ENCODE assay signal across 1 cellular context in the genomic region with DNA sequence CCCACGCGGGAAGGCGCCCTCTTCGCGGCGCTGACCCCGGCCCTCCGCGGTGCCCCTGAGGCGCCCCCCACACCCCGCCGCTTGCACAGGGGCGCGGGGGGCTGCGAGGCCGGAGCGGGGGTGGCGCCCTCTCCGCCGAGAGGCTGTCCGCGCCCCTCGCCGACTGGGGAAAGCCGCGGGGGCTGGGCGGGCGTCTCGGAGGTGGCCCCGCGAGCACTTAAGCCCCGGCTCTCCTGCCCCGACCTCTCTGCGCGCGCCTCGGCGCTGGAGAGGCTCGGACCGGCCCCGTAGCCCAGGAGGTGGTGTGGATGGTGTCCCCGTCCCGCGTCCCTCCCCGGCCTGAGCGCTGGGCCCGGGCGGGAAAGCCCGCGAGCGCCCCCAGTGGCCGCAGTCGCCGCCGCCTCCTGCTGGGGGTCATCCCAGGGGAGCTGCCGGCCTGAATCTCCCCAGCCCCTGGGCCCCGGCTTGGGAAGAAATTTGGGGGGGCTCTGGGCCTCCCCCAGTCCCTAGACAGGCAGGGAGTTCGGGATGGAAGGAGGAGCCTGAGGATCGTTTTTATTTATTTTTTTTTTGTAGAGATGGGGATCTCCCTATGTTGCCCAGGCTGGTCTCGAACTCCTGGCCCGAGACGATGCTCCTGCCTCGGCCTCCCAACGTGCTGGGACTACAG.
A peak's percentile ranks its signal among the peaks of the same experiment; 100 is the strongest.
TF ChIP-seq lines count a peak whose summit lies in the region.

No MANE protein-coding gene starts in this region.

TF ChIP-seq in K562, 482 proteins besides CTCF, POLR2A, EP300 and RAD21 (continued from another document and continues in another):
- TF ChIP-seq, protein P1, sequence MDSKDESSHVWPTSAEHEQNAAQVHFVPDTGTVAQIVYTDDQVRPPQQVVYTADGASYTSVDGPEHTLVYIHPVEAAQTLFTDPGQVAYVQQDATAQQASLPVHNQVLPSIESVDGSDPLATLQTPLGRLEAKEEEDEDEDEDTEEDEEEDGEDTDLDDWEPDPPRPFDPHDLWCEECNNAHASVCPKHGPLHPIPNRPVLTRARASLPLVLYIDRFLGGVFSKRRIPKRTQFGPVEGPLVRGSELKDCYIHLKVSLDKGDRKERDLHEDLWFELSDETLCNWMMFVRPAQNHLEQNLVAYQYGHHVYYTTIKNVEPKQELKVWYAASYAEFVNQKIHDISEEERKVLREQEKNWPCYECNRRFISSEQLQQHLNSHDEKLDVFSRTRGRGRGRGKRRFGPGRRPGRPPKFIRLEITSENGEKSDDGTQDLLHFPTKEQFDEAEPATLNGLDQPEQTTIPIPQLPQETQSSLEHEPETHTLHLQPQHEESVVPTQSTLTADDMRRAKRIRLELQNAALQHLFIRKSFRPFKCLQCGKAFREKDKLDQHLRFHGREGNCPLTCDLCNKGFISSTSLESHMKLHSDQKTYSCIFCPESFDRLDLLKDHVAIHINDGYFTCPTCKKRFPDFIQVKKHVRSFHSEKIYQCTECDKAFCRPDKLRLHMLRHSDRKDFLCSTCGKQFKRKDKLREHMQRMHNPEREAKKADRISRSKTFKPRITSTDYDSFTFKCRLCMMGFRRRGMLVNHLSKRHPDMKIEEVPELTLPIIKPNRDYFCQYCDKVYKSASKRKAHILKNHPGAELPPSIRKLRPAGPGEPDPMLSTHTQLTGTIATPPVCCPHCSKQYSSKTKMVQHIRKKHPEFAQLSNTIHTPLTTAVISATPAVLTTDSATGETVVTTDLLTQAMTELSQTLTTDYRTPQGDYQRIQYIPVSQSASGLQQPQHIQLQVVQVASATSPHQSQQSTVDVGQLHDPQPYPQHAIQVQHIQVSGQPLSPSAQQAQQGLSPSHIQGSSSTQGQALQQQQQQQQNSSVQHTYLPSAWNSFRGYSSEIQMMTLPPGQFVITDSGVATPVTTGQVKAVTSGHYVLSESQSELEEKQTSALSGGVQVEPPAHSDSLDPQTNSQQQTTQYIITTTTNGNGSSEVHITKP (IDR thresholded peaks at IDR 0.05; ENCODE audit: partially characterized antibody), result peak; percentile 32
- TF ChIP-seq, protein P2, sequence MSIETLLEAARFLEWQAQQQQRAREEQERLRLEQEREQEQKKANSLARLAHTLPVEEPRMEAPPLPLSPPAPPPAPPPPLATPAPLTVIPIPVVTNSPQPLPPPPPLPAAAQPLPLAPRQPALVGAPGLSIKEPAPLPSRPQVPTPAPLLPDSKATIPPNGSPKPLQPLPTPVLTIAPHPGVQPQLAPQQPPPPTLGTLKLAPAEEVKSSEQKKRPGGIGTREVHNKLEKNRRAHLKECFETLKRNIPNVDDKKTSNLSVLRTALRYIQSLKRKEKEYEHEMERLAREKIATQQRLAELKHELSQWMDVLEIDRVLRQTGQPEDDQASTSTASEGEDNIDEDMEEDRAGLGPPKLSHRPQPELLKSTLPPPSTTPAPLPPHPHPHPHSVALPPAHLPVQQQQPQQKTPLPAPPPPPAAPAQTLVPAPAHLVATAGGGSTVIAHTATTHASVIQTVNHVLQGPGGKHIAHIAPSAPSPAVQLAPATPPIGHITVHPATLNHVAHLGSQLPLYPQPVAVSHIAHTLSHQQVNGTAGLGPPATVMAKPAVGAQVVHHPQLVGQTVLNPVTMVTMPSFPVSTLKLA (conservative IDR thresholded peaks at IDR 0.05), result peak in 1 of 2 experiments; percentile 55; a peak in 2 of 4 replicates
- TF ChIP-seq ZC3H4 (CRISPR knock-in tag; IDR thresholded peaks at IDR 0.05; ENCODE audit: borderline replicate concordance) (no peak), FUS (optimal IDR thresholded peaks at IDR 0.05; ENCODE audit: low read depth, low read length) (peak; percentile 56), ILK (tag; IDR thresholded peaks at IDR 0.05; ENCODE audit: borderline replicate concordance, low read depth) (no peak), MTA3 (IDR thresholded peaks at IDR 0.05; ENCODE audit: borderline replicate concordance) (peak; percentile 70), FIP1L1 (IDR thresholded peaks at IDR 0.05; ENCODE audit: low read depth, low read length, poor library complexity, severe bottlenecking) (peak; percentile 94), CCNT2 (IDR thresholded peaks at IDR 0.05; ENCODE audit: borderline replicate concordance, extremely low read depth, insufficient read length, low read depth, low read length) (peak; percentile 81), LEF1 (IDR thresholded peaks at IDR 0.05) (no peak), ZKSCAN1 (IDR thresholded peaks at IDR 0.05; ENCODE audit: low read depth, low read length) (0 out of 2 replicates have a peak, but pooled peaks have one; percentile 56), NFIC (IDR thresholded peaks at IDR 0.05) (no peak), SMARCA5 (IDR thresholded peaks at IDR 0.05) (peak; percentile 57; the same call in 1 of the 2 replicates), CREBBP (IDR thresholded peaks at IDR 0.05; ENCODE audit: low read depth, low read length) (no peak), MTA1 (IDR thresholded peaks at IDR 0.05; ENCODE audit: borderline replicate concordance) (no peak), ERF (CRISPR knock-in tag; IDR thresholded peaks at IDR 0.05) (0 out of 2 replicates have a peak, but pooled peaks have one; percentile 74), FOS (IDR thresholded peaks at IDR 0.05; ENCODE audit: extremely low read depth, insufficient read length) (no peak), POU5F1 (IDR thresholded peaks at IDR 0.05; ENCODE audit: borderline replicate concordance, low read depth, low read length, partially characterized antibody) (no peak), ZNF76 (CRISPR knock-in tag; IDR thresholded peaks at IDR 0.05; ENCODE audit: borderline replicate concordance) (no peak), CEBPG (CRISPR knock-in tag; IDR thresholded peaks at IDR 0.05) (no peak), CEBPG (tag; conservative IDR thresholded peaks at IDR 0.05 in 1 of 2, IDR thresholded peaks at IDR 0.05 in 1 of 2) (no peak), HDAC2 (IDR thresholded peaks at IDR 0.05) (0 out of 2 replicates have a peak, but pooled peaks have one; percentile 47), KAT8 (IDR thresholded peaks at IDR 0.05; ENCODE audit: low read depth) (no peak), SMARCC2 (IDR thresholded peaks at IDR 0.05; ENCODE audit: low read depth) (no peak), ZFP1 (CRISPR knock-in tag; IDR thresholded peaks at IDR 0.05) (no peak), ZNF3 (CRISPR knock-in tag; IDR thresholded peaks at IDR 0.05) (no peak), HMG20B (CRISPR knock-in tag; IDR thresholded peaks at IDR 0.05) (no peak), ZBTB7A (IDR thresholded peaks at IDR 0.05; ENCODE audit: borderline replicate concordance, control insufficient read depth, low read depth, low read length) (peak; percentile 86), ZNF586 (CRISPR knock-in tag; conservative IDR thresholded peaks at IDR 0.05) (no peak), ZFX (CRISPR knock-in tag; IDR thresholded peaks at IDR 0.05) (peak; percentile 75)
- TF ChIP-seq, protein P3, sequence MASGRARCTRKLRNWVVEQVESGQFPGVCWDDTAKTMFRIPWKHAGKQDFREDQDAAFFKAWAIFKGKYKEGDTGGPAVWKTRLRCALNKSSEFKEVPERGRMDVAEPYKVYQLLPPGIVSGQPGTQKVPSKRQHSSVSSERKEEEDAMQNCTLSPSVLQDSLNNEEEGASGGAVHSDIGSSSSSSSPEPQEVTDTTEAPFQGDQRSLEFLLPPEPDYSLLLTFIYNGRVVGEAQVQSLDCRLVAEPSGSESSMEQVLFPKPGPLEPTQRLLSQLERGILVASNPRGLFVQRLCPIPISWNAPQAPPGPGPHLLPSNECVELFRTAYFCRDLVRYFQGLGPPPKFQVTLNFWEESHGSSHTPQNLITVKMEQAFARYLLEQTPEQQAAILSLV (tag; IDR thresholded peaks at IDR 0.05), result no peak
- TF ChIP-seq, protein P4, sequence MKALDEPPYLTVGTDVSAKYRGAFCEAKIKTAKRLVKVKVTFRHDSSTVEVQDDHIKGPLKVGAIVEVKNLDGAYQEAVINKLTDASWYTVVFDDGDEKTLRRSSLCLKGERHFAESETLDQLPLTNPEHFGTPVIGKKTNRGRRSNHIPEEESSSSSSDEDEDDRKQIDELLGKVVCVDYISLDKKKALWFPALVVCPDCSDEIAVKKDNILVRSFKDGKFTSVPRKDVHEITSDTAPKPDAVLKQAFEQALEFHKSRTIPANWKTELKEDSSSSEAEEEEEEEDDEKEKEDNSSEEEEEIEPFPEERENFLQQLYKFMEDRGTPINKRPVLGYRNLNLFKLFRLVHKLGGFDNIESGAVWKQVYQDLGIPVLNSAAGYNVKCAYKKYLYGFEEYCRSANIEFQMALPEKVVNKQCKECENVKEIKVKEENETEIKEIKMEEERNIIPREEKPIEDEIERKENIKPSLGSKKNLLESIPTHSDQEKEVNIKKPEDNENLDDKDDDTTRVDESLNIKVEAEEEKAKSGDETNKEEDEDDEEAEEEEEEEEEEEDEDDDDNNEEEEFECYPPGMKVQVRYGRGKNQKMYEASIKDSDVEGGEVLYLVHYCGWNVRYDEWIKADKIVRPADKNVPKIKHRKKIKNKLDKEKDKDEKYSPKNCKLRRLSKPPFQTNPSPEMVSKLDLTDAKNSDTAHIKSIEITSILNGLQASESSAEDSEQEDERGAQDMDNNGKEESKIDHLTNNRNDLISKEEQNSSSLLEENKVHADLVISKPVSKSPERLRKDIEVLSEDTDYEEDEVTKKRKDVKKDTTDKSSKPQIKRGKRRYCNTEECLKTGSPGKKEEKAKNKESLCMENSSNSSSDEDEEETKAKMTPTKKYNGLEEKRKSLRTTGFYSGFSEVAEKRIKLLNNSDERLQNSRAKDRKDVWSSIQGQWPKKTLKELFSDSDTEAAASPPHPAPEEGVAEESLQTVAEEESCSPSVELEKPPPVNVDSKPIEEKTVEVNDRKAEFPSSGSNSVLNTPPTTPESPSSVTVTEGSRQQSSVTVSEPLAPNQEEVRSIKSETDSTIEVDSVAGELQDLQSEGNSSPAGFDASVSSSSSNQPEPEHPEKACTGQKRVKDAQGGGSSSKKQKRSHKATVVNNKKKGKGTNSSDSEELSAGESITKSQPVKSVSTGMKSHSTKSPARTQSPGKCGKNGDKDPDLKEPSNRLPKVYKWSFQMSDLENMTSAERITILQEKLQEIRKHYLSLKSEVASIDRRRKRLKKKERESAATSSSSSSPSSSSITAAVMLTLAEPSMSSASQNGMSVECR (CRISPR knock-in tag; IDR thresholded peaks at IDR 0.05), result no peak
- TF ChIP-seq, protein P5, sequence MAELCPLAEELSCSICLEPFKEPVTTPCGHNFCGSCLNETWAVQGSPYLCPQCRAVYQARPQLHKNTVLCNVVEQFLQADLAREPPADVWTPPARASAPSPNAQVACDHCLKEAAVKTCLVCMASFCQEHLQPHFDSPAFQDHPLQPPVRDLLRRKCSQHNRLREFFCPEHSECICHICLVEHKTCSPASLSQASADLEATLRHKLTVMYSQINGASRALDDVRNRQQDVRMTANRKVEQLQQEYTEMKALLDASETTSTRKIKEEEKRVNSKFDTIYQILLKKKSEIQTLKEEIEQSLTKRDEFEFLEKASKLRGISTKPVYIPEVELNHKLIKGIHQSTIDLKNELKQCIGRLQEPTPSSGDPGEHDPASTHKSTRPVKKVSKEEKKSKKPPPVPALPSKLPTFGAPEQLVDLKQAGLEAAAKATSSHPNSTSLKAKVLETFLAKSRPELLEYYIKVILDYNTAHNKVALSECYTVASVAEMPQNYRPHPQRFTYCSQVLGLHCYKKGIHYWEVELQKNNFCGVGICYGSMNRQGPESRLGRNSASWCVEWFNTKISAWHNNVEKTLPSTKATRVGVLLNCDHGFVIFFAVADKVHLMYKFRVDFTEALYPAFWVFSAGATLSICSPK (IDR thresholded peaks at IDR 0.05; ENCODE audit: borderline replicate concordance), result no peak
- TF ChIP-seq, protein P6, sequence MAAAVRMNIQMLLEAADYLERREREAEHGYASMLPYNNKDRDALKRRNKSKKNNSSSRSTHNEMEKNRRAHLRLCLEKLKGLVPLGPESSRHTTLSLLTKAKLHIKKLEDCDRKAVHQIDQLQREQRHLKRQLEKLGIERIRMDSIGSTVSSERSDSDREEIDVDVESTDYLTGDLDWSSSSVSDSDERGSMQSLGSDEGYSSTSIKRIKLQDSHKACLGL (CRISPR knock-in tag; IDR thresholded peaks at IDR 0.05; ENCODE audit: borderline replicate concordance, poor library complexity, severe bottlenecking), result no peak
- TF ChIP-seq, protein P7, sequence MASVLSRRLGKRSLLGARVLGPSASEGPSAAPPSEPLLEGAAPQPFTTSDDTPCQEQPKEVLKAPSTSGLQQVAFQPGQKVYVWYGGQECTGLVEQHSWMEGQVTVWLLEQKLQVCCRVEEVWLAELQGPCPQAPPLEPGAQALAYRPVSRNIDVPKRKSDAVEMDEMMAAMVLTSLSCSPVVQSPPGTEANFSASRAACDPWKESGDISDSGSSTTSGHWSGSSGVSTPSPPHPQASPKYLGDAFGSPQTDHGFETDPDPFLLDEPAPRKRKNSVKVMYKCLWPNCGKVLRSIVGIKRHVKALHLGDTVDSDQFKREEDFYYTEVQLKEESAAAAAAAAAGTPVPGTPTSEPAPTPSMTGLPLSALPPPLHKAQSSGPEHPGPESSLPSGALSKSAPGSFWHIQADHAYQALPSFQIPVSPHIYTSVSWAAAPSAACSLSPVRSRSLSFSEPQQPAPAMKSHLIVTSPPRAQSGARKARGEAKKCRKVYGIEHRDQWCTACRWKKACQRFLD (CRISPR knock-in tag; IDR thresholded peaks at IDR 0.05), result 0 out of 2 replicates have a peak, but pooled peaks have one; percentile 34
- TF ChIP-seq, protein P8, sequence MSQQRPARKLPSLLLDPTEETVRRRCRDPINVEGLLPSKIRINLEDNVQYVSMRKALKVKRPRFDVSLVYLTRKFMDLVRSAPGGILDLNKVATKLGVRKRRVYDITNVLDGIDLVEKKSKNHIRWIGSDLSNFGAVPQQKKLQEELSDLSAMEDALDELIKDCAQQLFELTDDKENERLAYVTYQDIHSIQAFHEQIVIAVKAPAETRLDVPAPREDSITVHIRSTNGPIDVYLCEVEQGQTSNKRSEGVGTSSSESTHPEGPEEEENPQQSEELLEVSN (IDR thresholded peaks at IDR 0.05; ENCODE audit: borderline replicate concordance in 1 of 2, extremely low read depth in 1 of 2, insufficient read depth in 1 of 2, insufficient read length in 1 of 2, low read depth in 1 of 2, low read length in 1 of 2, poor library complexity in 1 of 2, severe bottlenecking in 1 of 2), result peak; percentile 68 to 95
- TF ChIP-seq, protein P9, sequence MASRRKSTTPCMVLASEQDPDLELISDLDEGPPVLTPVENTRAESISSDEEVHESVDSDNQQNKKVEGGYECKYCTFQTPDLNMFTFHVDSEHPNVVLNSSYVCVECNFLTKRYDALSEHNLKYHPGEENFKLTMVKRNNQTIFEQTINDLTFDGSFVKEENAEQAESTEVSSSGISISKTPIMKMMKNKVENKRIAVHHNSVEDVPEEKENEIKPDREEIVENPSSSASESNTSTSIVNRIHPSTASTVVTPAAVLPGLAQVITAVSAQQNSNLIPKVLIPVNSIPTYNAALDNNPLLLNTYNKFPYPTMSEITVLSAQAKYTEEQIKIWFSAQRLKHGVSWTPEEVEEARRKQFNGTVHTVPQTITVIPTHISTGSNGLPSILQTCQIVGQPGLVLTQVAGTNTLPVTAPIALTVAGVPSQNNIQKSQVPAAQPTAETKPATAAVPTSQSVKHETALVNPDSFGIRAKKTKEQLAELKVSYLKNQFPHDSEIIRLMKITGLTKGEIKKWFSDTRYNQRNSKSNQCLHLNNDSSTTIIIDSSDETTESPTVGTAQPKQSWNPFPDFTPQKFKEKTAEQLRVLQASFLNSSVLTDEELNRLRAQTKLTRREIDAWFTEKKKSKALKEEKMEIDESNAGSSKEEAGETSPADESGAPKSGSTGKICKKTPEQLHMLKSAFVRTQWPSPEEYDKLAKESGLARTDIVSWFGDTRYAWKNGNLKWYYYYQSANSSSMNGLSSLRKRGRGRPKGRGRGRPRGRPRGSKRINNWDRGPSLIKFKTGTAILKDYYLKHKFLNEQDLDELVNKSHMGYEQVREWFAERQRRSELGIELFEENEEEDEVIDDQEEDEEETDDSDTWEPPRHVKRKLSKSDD (conservative IDR thresholded peaks at IDR 0.05; ENCODE audit: low read length), result no peak
